22 cellular contexts compared by ENCODE assay signal in genomic region chr2:239596792-239597191, GRCh38.
DNase-seq lines count a peak whose midpoint lies in the region; ATAC-seq, FAIRE-seq and TF ChIP-seq lines count a peak whose summit lies in the region.
"Had no signal": no experiment of that assay in that cellular context is flagged by ENCODE, and none has a peak within 500 bp of the region (broad histone marks: within the 10 kb centered on the region; RNA-seq: fewer than 3 reads in every experiment).

No MANE protein-coding gene starts in this region.

- 84 to 87% methylated on average over 11 of the region's 11 CpGs for WGBS in endodermal cell (ENCODE audit: insufficient coverage in 1 of 2, insufficient read length in 1 of 2), 2 experiments

- no peaks in the 10 kb centered on the region for H3K36me3 Mint-ChIP-seq in activated naive CD8-positive, alpha-beta T cell treated with anti-CD3 and anti-CD28 coated beads, Interleukin-2, amount 10 ng/mL, durations not matched to agents 7 days and 5 days
- no peaks in the 10 kb centered on the region for H3K36me3 Mint-ChIP-seq in activated naive CD8-positive, alpha-beta T cell treated with anti-CD3 and anti-CD28 coated beads, Interleukin-2, amount 50 U/mL, for 24 hours (ENCODE audit: low read depth)
- H3K36me3 Mint-ChIP-seq in endodermal cell (ENCODE audit: low read depth) = no peaks in the 10 kb centered on the region
- no peaks in the 10 kb centered on the region for H3K36me3 Mint-ChIP-seq in neural progenitor cell
- peaks cover 24% of the 10 kb centered on the region for H3K36me3 Mint-ChIP-seq in glutamatergic neuron (ENCODE audit: unreplicated experiment)
- H3K36me3 Mint-ChIP-seq: CD4-positive, CD25-positive, alpha-beta regulatory T cell had no signal

- H3K27me3 Mint-ChIP-seq in activated naive CD8-positive, alpha-beta T cell treated with anti-CD3 and anti-CD28 coated beads, Interleukin-2, amount 10 ng/mL, durations not matched to agents 7 days and 5 days = peaks cover 2% of the 10 kb centered on the region
- H3K27me3 Mint-ChIP-seq in activated naive CD8-positive, alpha-beta T cell treated with anti-CD3 and anti-CD28 coated beads, Interleukin-2, amount 50 U/mL, for 24 hours = no peaks in the 10 kb centered on the region
- no peaks in the 10 kb centered on the region for H3K27me3 Mint-ChIP-seq in endodermal cell (ENCODE audit: insufficient read depth)
- peaks cover 10% of the 10 kb centered on the region for H3K27me3 Mint-ChIP-seq in neural progenitor cell (ENCODE audit: insufficient read depth, low read depth)
- peaks cover 4% of the 10 kb centered on the region for H3K27me3 Mint-ChIP-seq in glutamatergic neuron (ENCODE audit: unreplicated experiment)
- H3K27me3 Mint-ChIP-seq: CD4-positive, CD25-positive, alpha-beta regulatory T cell had no signal

- H3K4me1 Mint-ChIP-seq in activated naive CD8-positive, alpha-beta T cell treated with anti-CD3 and anti-CD28 coated beads, Interleukin-2, amount 10 ng/mL, durations not matched to agents 7 days and 5 days = no peaks in the 10 kb centered on the region
- no peaks in the 10 kb centered on the region for H3K4me1 Mint-ChIP-seq in activated naive CD8-positive, alpha-beta T cell treated with anti-CD3 and anti-CD28 coated beads, Interleukin-2, amount 50 U/mL, for 24 hours
- H3K4me1 Mint-ChIP-seq in endodermal cell (no peaks in the 10 kb centered on the region), neural progenitor cell (peaks cover 26% of the 10 kb centered on the region), glutamatergic neuron (ENCODE audit: low read depth, unreplicated experiment) (no peaks in the 10 kb centered on the region)

- H2AFZ ChIP-seq in neural progenitor cell (replicated peaks) = no peak overlapping the region
- H2AFZ ChIP-seq: GM23338 had no signal

- no peaks in the 10 kb centered on the region for H4K20me1 ChIP-seq in neural progenitor cell (ENCODE audit: low read depth)
- H4K20me1 ChIP-seq: BLaER1 had no signal

- FAIRE-seq in GM19239 (lab: Jason Lieb, UNC) = no peak
- FAIRE-seq: A204.1, GM12892 had no signal

- no peak for ATAC-seq in activated naive CD8-positive, alpha-beta T cell treated with anti-CD3 and anti-CD28 coated beads, Interleukin-2, amount 10 ng/mL, durations not matched to agents 7 days and 5 days (ENCODE audit: low read depth)
- ATAC-seq in activated naive CD8-positive, alpha-beta T cell treated with anti-CD3 and anti-CD28 coated beads, Interleukin-2, amount 50 U/mL, for 24 hours = no peak
- ATAC-seq in upper lobe of right lung (no peak), HG03457 (IDR thresholded peaks at IDR 0.05; ENCODE audit: unreplicated experiment) (no peak)
- ATAC-seq: GM23338, PC-3 had no signal

- no peaks in the 10 kb centered on the region for H3K79me2 ChIP-seq in neural progenitor cell (ENCODE audit: low read depth)

- H3K4me1 ChIP-seq in endodermal cell (ENCODE audit: control insufficient read depth, insufficient read depth, low read length) (no peaks in the 10 kb centered on the region), neural progenitor cell (peaks cover 14% of the 10 kb centered on the region), upper lobe of right lung (no peaks in the 10 kb centered on the region)

- H3K4me3 ChIP-seq in endodermal cell (ENCODE audit: low read length) (no peak overlapping the region), neural progenitor cell (no peak overlapping the region), upper lobe of right lung (no peak overlapping the region)
- H3K4me3 ChIP-seq: BLaER1, GM23338 had no signal

- H3K27ac Mint-ChIP-seq in activated naive CD8-positive, alpha-beta T cell treated with anti-CD3 and anti-CD28 coated beads, Interleukin-2, amount 10 ng/mL, durations not matched to agents 7 days and 5 days = no peak overlapping the region
- no peak overlapping the region for H3K27ac Mint-ChIP-seq in activated naive CD8-positive, alpha-beta T cell treated with anti-CD3 and anti-CD28 coated beads, Interleukin-2, amount 50 U/mL, for 24 hours
- H3K27ac Mint-ChIP-seq in endodermal cell = no peak overlapping the region
- peak overlapping the region; percentile 65 for H3K27ac Mint-ChIP-seq in neural progenitor cell
- H3K27ac Mint-ChIP-seq in glutamatergic neuron (ENCODE audit: unreplicated experiment) = no peak overlapping the region
- H3K27ac Mint-ChIP-seq: GM23338, H9 had no signal

- H3K36me3 ChIP-seq in endodermal cell (ENCODE audit: control insufficient read depth, insufficient read depth, low read length) = no peaks in the 10 kb centered on the region
- no peaks in the 10 kb centered on the region for H3K36me3 ChIP-seq in neural progenitor cell
- no peaks in the 10 kb centered on the region for H3K36me3 ChIP-seq in upper lobe of right lung
- H3K36me3 ChIP-seq: BLaER1 had no signal

- POLR2A ChIA-PET in activated naive CD8-positive, alpha-beta T cell treated with anti-CD3 and anti-CD28 coated beads, Interleukin-2, amount 10 ng/mL, durations not matched to agents 7 days and 5 days (lab: Charles Lee) = no interaction called here

- H3K9ac ChIP-seq in endodermal cell (ENCODE audit: extremely low read depth, low read length, poor library complexity, severe bottlenecking) = no peak overlapping the region
- H3K9ac ChIP-seq in neural progenitor cell = no peak overlapping the region
- H3K9ac ChIP-seq: BLaER1 had no signal

- TF ChIP-seq CTCF in endodermal cell (conservative IDR thresholded peaks at IDR 0.05) = no peak
- no peak for TF ChIP-seq CTCF in neural progenitor cell (IDR thresholded peaks at IDR 0.05)
- TF ChIP-seq CTCF in upper lobe of right lung (IDR thresholded peaks at IDR 0.05) = no peak
- TF ChIP-seq CTCF in glutamatergic neuron (IDR thresholded peaks at IDR 0.05; ENCODE audit: partially characterized antibody, unreplicated experiment) = no peak

- H3K4me2 ChIP-seq in neural progenitor cell = no peak overlapping the region
- H3K4me2 ChIP-seq: BLaER1, GM23338 had no signal

- intact Hi-C loops in upper lobe of right lung (cut with DNase I) = no loop called here

- H3K27me3 ChIP-seq in endodermal cell (ENCODE audit: control insufficient read depth, insufficient read depth, low read length, poor library complexity, severe bottlenecking) (no peaks in the 10 kb centered on the region), neural progenitor cell (peaks cover 9% of the 10 kb centered on the region), upper lobe of right lung (no peaks in the 10 kb centered on the region)
- H3K27me3 ChIP-seq: BLaER1 had no signal

- peaks cover 3% of the 10 kb centered on the region for H3K9me3 Mint-ChIP-seq in activated naive CD8-positive, alpha-beta T cell treated with anti-CD3 and anti-CD28 coated beads, Interleukin-2, amount 10 ng/mL, durations not matched to agents 7 days and 5 days
- H3K9me3 Mint-ChIP-seq in activated naive CD8-positive, alpha-beta T cell treated with anti-CD3 and anti-CD28 coated beads, Interleukin-2, amount 50 U/mL, for 24 hours = peaks cover 8% of the 10 kb centered on the region
- H3K9me3 Mint-ChIP-seq in endodermal cell (peaks cover 13% of the 10 kb centered on the region), neural progenitor cell (peaks cover 17% of the 10 kb centered on the region), glutamatergic neuron (ENCODE audit: unreplicated experiment) (peaks cover 11% of the 10 kb centered on the region)
- H3K9me3 Mint-ChIP-seq: CD4-positive, CD25-positive, alpha-beta regulatory T cell had no signal

- no peak overlapping the region for H3K27ac ChIP-seq in endodermal cell (ENCODE audit: low read depth, low read length)
- no peak overlapping the region for H3K27ac ChIP-seq in neural progenitor cell
- no peak overlapping the region for H3K27ac ChIP-seq in upper lobe of right lung
- H3K27ac ChIP-seq: BLaER1 had no signal

- H3K9me3 ChIP-seq in endodermal cell (ENCODE audit: control insufficient read depth, low read length) = no peaks in the 10 kb centered on the region
- H3K9me3 ChIP-seq in neural progenitor cell (ENCODE audit: low read depth) = no peaks in the 10 kb centered on the region
- H3K9me3 ChIP-seq in upper lobe of right lung = no peaks in the 10 kb centered on the region
- H3K9me3 ChIP-seq: BLaER1 had no signal

- H3F3A ChIP-seq in neural progenitor cell (ENCODE audit: low read depth) = peaks cover 6% of the 10 kb centered on the region

- peak; percentile 14 for DNase-seq in activated naive CD8-positive, alpha-beta T cell treated with anti-CD3 and anti-CD28 coated beads, Interleukin-2, amount 10 ng/mL, durations not matched to agents 7 days and 5 days
- DNase-seq in activated naive CD8-positive, alpha-beta T cell treated with anti-CD3 and anti-CD28 coated beads, Interleukin-2, amount 50 U/mL, for 24 hours = no peak
- DNase-seq in endodermal cell (peak; percentile 17), neural progenitor cell (ENCODE audit: low spot score) (no peak), upper lobe of right lung (peak; percentile 31), GM19239 (ENCODE audit: insufficient read length, low spot score) (no peak), glutamatergic neuron (no peak)
- DNase-seq: CD4-positive, CD25-positive, alpha-beta regulatory T cell; DMS153; IMR-90; KG1; MM.1S; NCI-H446; NCI-H524 treated with DMSO at 0.1 percent for 48 hours; NCI-H774; PC-3 had no signal

- H3K4me3 Mint-ChIP-seq in activated naive CD8-positive, alpha-beta T cell treated with anti-CD3 and anti-CD28 coated beads, Interleukin-2, amount 10 ng/mL, durations not matched to agents 7 days and 5 days = no peak overlapping the region
- no peak overlapping the region for H3K4me3 Mint-ChIP-seq in activated naive CD8-positive, alpha-beta T cell treated with anti-CD3 and anti-CD28 coated beads, Interleukin-2, amount 50 U/mL, for 24 hours
- no peak overlapping the region for H3K4me3 Mint-ChIP-seq in endodermal cell
- H3K4me3 Mint-ChIP-seq in neural progenitor cell = no peak overlapping the region
- no peak overlapping the region for H3K4me3 Mint-ChIP-seq in glutamatergic neuron (ENCODE audit: unreplicated experiment)
- H3K4me3 Mint-ChIP-seq: CD4-positive, CD25-positive, alpha-beta regulatory T cell; GM23338; H9 had no signal

Comparison
In these comparisons a context has a peak if more than half of its experiments do, and no peak if none do; other contexts are left out.
1. DNase-seq: peak in activated naive CD8-positive, alpha-beta T cell treated with anti-CD3 and anti-CD28 coated beads, Interleukin-2, amount 10 ng/mL, durations not matched to agents 7 days and 5 days (single experiment), endodermal cell (single experiment) and upper lobe of right lung (single experiment); none in activated naive CD8-positive, alpha-beta T cell treated with anti-CD3 and anti-CD28 coated beads, Interleukin-2, amount 50 U/mL, for 24 hours (single experiment), neural progenitor cell (single experiment), GM19239 (single experiment) and glutamatergic neuron (single experiment).